26 cellular contexts compared by ENCODE assay signal in the genomic region with DNA sequence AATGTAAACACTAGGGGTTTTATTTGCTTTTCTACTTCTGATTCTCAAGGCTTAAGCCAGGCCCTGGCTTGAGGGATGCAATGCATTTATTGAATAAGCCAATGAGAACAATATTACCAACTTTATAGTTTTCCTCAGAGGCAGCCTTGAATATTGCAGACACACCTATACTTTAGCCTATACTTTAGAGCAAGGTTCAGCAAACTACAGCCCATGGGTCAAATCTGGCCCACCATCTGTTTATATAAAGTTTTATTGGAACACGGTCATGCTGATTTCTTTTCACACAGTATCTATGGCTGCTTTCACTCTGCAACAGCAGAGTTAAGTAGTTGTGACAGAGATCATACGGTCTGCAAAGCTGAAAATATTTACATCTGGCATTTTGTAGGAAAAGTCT. TPM values are rescaled to one million over a fixed set of nuclear protein-coding genes. Genes with fewer than 3 reads are reported as not detected.
"Had no signal": no experiment of that assay in that cellular context is flagged by ENCODE, and none has a peak within 500 bp of the region (broad histone marks: within the 10 kb centered on the region; RNA-seq: fewer than 3 reads in every experiment).

No MANE protein-coding gene starts in this region.

- H3K4me1 ChIP-seq: colonic mucosa, esophagus squamous epithelium, gastrocnemius medialis, heart right ventricle, left lung, lower lobe of right lung had no signal

- H3K4me1 Mint-ChIP-seq: naive B cell; naive thymus-derived CD8-positive, alpha-beta T cell had no signal

- H3K9me3 Mint-ChIP-seq: dendritic cell treated with granulocyte-macrophage colony-stimulating factor and Interleukin-4, amounts not matched to agents 40 ng/mL and 50 ng/mL, for 4 days; effector memory CD8-positive, alpha-beta T cell; endodermal cell; naive B cell; naive thymus-derived CD8-positive, alpha-beta T cell had no signal

- H3K36me3 Mint-ChIP-seq: naive B cell; naive thymus-derived CD8-positive, alpha-beta T cell had no signal

- DNase-seq: colonic mucosa; cortex of kidney; effector CD8-positive, alpha-beta T cell; effector memory CD8-positive, alpha-beta T cell; endodermal cell; erythroblast; esophagus squamous epithelium; foreskin melanocyte; gastrocnemius medialis; glutamatergic neuron; head of caudate nucleus; heart right ventricle; hippocampal formation; left lung; left ventricle myocardium superior; lower lobe of right lung; mesendoderm; midbrain; naive B cell; naive thymus-derived CD8-positive, alpha-beta T cell had no signal

- H3K4me3 ChIP-seq: colonic mucosa, esophagus squamous epithelium, gastrocnemius medialis, heart right ventricle, left lung, lower lobe of right lung had no signal

- H3K27ac ChIP-seq: colonic mucosa, epithelial cell of prostate, esophagus squamous epithelium, gastrocnemius medialis, heart right ventricle, left lung, lower lobe of right lung had no signal

- H3K27me3 ChIP-seq: colonic mucosa, gastrocnemius medialis, heart right ventricle, left lung had no signal

- H3K36me3 ChIP-seq: colonic mucosa, esophagus squamous epithelium, gastrocnemius medialis, heart right ventricle, left lung, lower lobe of right lung had no signal

- H3K27ac Mint-ChIP-seq: dendritic cell treated with granulocyte-macrophage colony-stimulating factor and Interleukin-4, amounts not matched to agents 40 ng/mL and 50 ng/mL, for 4 days; effector memory CD8-positive, alpha-beta T cell; endodermal cell; naive B cell; naive thymus-derived CD8-positive, alpha-beta T cell had no signal

- H3K4me3 Mint-ChIP-seq: dendritic cell treated with granulocyte-macrophage colony-stimulating factor and Interleukin-4, amounts not matched to agents 40 ng/mL and 50 ng/mL, for 4 days; effector memory CD8-positive, alpha-beta T cell; endodermal cell; naive B cell; naive thymus-derived CD8-positive, alpha-beta T cell had no signal

- FAIRE-seq: endometrium, islet of Langerhans, keratinocyte had no signal

- H3K9me3 ChIP-seq: colonic mucosa, esophagus squamous epithelium, gastrocnemius medialis, heart right ventricle, left lung, lower lobe of right lung had no signal

- ATAC-seq: effector memory CD8-positive, alpha-beta T cell; esophagus mucosa; gastrocnemius medialis; heart right ventricle; left lung; left ventricle myocardium superior; lower lobe of right lung; naive thymus-derived CD8-positive, alpha-beta T cell had no signal

RNA-seq across cellular contexts. Expression of gene E2F8, which starts 50.3 kb away (rescaled TPM):
- total RNA-seq: naive thymus-derived CD8-positive, alpha-beta T cell had no signal
- polyA plus RNA-seq: naive thymus-derived CD8-positive, alpha-beta T cell had no signal
